ENCODE assay signal across 30 cellular contexts in the genomic region with DNA sequence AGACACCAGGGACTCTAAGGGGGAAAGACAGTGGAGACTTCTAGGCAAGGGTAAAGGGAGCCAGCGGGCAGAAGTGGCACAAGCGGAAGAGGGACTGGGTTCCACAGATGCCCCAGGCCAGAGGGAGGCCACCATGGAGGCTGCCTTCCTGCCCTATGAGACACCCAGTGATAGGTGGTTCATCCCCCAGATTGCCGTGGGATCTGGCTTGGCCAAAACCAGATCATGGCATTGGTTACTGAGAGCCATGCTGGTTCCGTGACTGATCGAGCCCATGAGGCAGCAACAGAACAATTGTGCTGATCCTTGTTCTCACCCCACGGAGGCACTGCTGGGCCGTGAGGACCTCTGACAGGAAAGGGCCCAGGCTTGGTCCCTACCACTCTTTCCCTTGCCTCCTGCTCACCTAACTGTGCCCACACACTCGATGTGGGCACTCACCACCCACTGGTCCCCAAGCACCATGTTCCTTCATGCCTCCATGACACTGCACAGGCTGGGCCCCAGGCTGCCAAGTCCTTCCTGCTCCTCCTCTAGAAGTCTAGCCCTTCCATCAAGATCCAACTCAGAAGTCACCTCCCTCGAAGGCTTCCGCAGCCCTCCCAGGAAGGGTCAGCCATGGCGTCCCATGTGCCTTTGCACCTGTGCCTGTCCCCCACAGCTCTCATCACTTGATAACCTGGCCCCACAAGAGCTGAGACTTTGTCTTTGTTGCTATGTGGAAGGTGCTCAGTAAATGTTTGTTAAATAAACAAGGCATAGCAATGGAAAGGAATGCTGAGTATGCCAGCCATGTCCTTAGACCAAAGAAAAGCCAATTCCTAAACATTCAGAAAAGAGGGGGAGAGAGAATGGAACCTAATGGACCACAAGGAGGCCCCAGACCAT. TPM values are rescaled to one million over a fixed set of nuclear protein-coding genes. Genes with fewer than 3 reads are reported as not detected.
DNase-seq lines count a peak whose midpoint lies in the region; ATAC-seq, FAIRE-seq and TF ChIP-seq lines count a peak whose summit lies in the region.
"Had no signal": no experiment of that assay in that cellular context is flagged by ENCODE, and none has a peak within 500 bp of the region (broad histone marks: within the 10 kb centered on the region; RNA-seq: fewer than 3 reads in every experiment).

No MANE protein-coding gene starts in this region.

- H2AK5ac ChIP-seq in neuronal stem cell (ENCODE audit: low read depth, low read length) = peak overlapping the region; percentile 59

- H3K18ac ChIP-seq in neuronal stem cell (ENCODE audit: low read length) = peak overlapping the region; percentile 82

- peak overlapping the region; percentile 77 for H3K14ac ChIP-seq in neuronal stem cell (ENCODE audit: low read length)

- H2AFZ ChIP-seq in neuronal stem cell (ENCODE audit: low read length) = no peak overlapping the region

- no peak overlapping the region for H2BK12ac ChIP-seq in neuronal stem cell (ENCODE audit: low read length)

- H3K4ac ChIP-seq in neuronal stem cell (ENCODE audit: low read length) = peak overlapping the region; percentile 56

- no peak overlapping the region for H3K4me3 ChIP-seq in A549
- H3K4me3 ChIP-seq in epithelial cell of proximal tubule (ENCODE audit: low read depth, low read length) = no peak overlapping the region
- peak overlapping the region in 1 of 2 donors; percentile 36 for H3K4me3 ChIP-seq in neuronal stem cell (ENCODE audit: low read length in 2 of 2)
- H3K4me3 ChIP-seq: BLaER1, breast epithelium, thoracic aorta had no signal

- H2BK120ac ChIP-seq in neuronal stem cell (ENCODE audit: low read depth, low read length) = peak overlapping the region; percentile 52

- H4K8ac ChIP-seq in neuronal stem cell (ENCODE audit: low read depth, low read length) = no peak overlapping the region

- H3K27ac ChIP-seq in A549 = no peak overlapping the region
- H3K27ac ChIP-seq in neuronal stem cell (replicated peaks; ENCODE audit: low read length) = no peak overlapping the region
- H3K27ac ChIP-seq: BLaER1, breast epithelium, RWPE1, thoracic aorta, WERI-Rb-1 had no signal

- H3K4me1 ChIP-seq in A549 (peaks cover 25% of the 10 kb centered on the region), neuronal stem cell (ENCODE audit: control insufficient read depth in 2 of 2, insufficient read depth in 1 of 2, low read depth in 1 of 2, low read length in 2 of 2) (peaks cover 0 to 12% of the 10 kb centered on the region in 2 donors)
- H3K4me1 ChIP-seq: BLaER1, breast epithelium had no signal

- no peak overlapping the region for H2BK5ac ChIP-seq in neuronal stem cell (ENCODE audit: low read length)

- no peak overlapping the region for H3K9ac ChIP-seq in neuronal stem cell (ENCODE audit: low read depth, low read length, poor library complexity)
- H3K9ac ChIP-seq: BLaER1 had no signal

- WGBS in A549 (ENCODE audit: missing lambda C conversion rate) = 86% methylated on average over 11 of the region's 11 CpGs
- no CpG with 5 or more reads among the region's 11 CpGs for WGBS in neuronal stem cell (ENCODE audit: extremely low coverage in 2 of 2, insufficient read length in 2 of 2, insufficient replicate concordance in 1 of 2), 2 donors

- H2BK15ac ChIP-seq in neuronal stem cell (ENCODE audit: low read length) = peak overlapping the region; percentile 82

- no peaks in the 10 kb centered on the region for H3K9me3 Mint-ChIP-seq in HFFc6
- H3K9me3 Mint-ChIP-seq in osteocyte (ENCODE audit: unreplicated experiment) = no peaks in the 10 kb centered on the region
- H3K9me3 Mint-ChIP-seq: activated T-helper 2 cell treated with anti-CD3 and anti-CD28 coated beads, Interferon-gamma antibody, Interleukin-2, Interleukin-4, amounts not matched to agents 10 μg/mL and 5 μg/mL and 100 μg/mL, durations not matched to agents 14 hours and 24 hours and 36 hours; T-helper 2 cell treated with Interferon-gamma antibody and Interleukin-4, amounts not matched to agents 5 μg/mL and 100 μg/mL, for 36 hours had no signal

- no peak overlapping the region for H3K4me3 Mint-ChIP-seq in HFFc6
- no peak overlapping the region for H3K4me3 Mint-ChIP-seq in osteocyte (ENCODE audit: unreplicated experiment)
- H3K4me3 Mint-ChIP-seq: T-helper 2 cell treated with Interferon-gamma antibody and Interleukin-4, amounts not matched to agents 5 μg/mL and 100 μg/mL, for 36 hours had no signal

- H3K4me2 ChIP-seq in A549 (0 out of 3 replicates have a peak overlapping the region, but pooled peaks have one; percentile 11), neuronal stem cell (ENCODE audit: insufficient read depth, low read length, poor library complexity, severe bottlenecking) (no peak overlapping the region)
- H3K4me2 ChIP-seq: BLaER1 had no signal

- DNase-seq in A549 (ENCODE audit: low read depth in 1 of 2, low spot score in 1 of 2) (peak in 1 of 2 experiments; percentile 41), HFFc6 (peak; percentile 23), epithelial cell of proximal tubule (ENCODE audit: low read depth) (no peak), neuronal stem cell (ENCODE audit: low spot score) (no peak), osteocyte (ENCODE audit: extremely low spot score, unreplicated experiment) (no peak)
- DNase-seq: activated CD8-positive, alpha-beta memory T cell treated with anti-CD3 and anti-CD28 coated beads, Interleukin-2, amount 50 U/mL, for 48 hours; cortex of kidney; left colon; NCI-H1694; stimulated activated CD4-positive, alpha-beta T cell treated with anti-CD3 and anti-CD28 coated beads, Interleukin-2, amount 100 ng/mL, for 48 hours; stimulated activated naive CD4-positive, alpha-beta T cell; WERI-Rb-1 had no signal

- TF ChIP-seq POLR2A in A549 (IDR thresholded peaks at IDR 0.05; ENCODE audit: low read length) = 0 out of 2 replicates have a peak, but pooled peaks have one; percentile 11

- peak overlapping the region; percentile 16 for H3K23ac ChIP-seq in neuronal stem cell (ENCODE audit: low read depth, low read length, poor library complexity)

- H3K9me3 ChIP-seq in A549 (no peaks in the 10 kb centered on the region), neuronal stem cell (replicated peaks in 1 of 2; ENCODE audit: control insufficient read depth in 2 of 2, insufficient read depth in 1 of 2, low read depth in 1 of 2, low read length in 2 of 2) (no peaks in the 10 kb centered on the region)
- H3K9me3 ChIP-seq: BLaER1, breast epithelium, thoracic aorta had no signal

- ATAC-seq in A549 = peak in 1 of 2 experiments; percentile 45; a peak in 3 of 6 replicates
- no peak for ATAC-seq in HG03097 (IDR thresholded peaks at IDR 0.05; ENCODE audit: low FRiP score, unreplicated experiment)
- ATAC-seq in HG02571 (IDR thresholded peaks at IDR 0.05; ENCODE audit: unreplicated experiment) = no peak
- ATAC-seq in HG03565 (IDR thresholded peaks at IDR 0.05; ENCODE audit: unreplicated experiment) = no peak
- ATAC-seq: HCT116, left colon, SK-N-SH treated with all-trans-retinoic acid at 6 μM for 48 hours had no signal

- H4K91ac ChIP-seq in neuronal stem cell (ENCODE audit: low read depth, low read length, poor library complexity) = no peak overlapping the region

- TF ChIP-seq RAD21 in A549 (conservative IDR thresholded peaks at IDR 0.05 in 1 of 2, IDR thresholded peaks at IDR 0.05 in 1 of 2) = no peak

- H3K36me3 Mint-ChIP-seq in HFFc6 (ENCODE audit: low read depth) (no peaks in the 10 kb centered on the region), osteocyte (ENCODE audit: unreplicated experiment) (no peaks in the 10 kb centered on the region)

- H3K27me3 Mint-ChIP-seq in HFFc6 (ENCODE audit: insufficient read depth) = peaks cover 5% of the 10 kb centered on the region
- peaks cover 12% of the 10 kb centered on the region for H3K27me3 Mint-ChIP-seq in osteocyte (ENCODE audit: unreplicated experiment)

- TF ChIP-seq CTCF in A549 (IDR thresholded peaks at IDR 0.05) (no peak), HFFc6 (IDR thresholded peaks at IDR 0.05) (no peak), epithelial cell of proximal tubule (conservative IDR thresholded peaks at IDR 0.05; ENCODE audit: low read depth, low read length) (peak; percentile 3), osteocyte (IDR thresholded peaks at IDR 0.05) (no peak)

- H3K27me3 ChIP-seq in neuronal stem cell (ENCODE audit: control insufficient read depth in 3 of 3, insufficient read depth in 3 of 3, low read depth in 1 of 3, low read length in 3 of 3) = no peaks in the 10 kb centered on the region
- H3K27me3 ChIP-seq: BLaER1, breast epithelium had no signal

- H3K27ac Mint-ChIP-seq in HFFc6 (peak overlapping the region; percentile 57; the same call in 1 of the 2 replicates), osteocyte (ENCODE audit: unreplicated experiment) (no peak overlapping the region)
- H3K27ac Mint-ChIP-seq: activated T-helper 2 cell treated with anti-CD3 and anti-CD28 coated beads, Interferon-gamma antibody, Interleukin-2, Interleukin-4, amounts not matched to agents 10 μg/mL and 5 μg/mL and 100 μg/mL, durations not matched to agents 14 hours and 24 hours and 36 hours; T-helper 2 cell treated with Interferon-gamma antibody and Interleukin-4, amounts not matched to agents 5 μg/mL and 100 μg/mL, for 36 hours had no signal

- POLR2A ChIA-PET in A549 (lab: Yijun Ruan, JAX) = no interaction called here

- CTCF ChIA-PET in A549 (lab: Yijun Ruan, JAX) = interaction anchor here (0.6 to 1.1 kb wide), 4 partner anchors 10 to 458 kb away, joined by 3 to 4 read pairs (median 3); no protein-coding TSS in a partner anchor

- no peak for FAIRE-seq in A549 (lab: Jason Lieb, UNC)
- FAIRE-seq: GM18507 had no signal

- no peak for TF ChIP-seq EP300 in A549 (IDR thresholded peaks at IDR 0.05)

- H3K4me1 Mint-ChIP-seq in HFFc6 (ENCODE audit: low read depth) (peaks cover 38% of the 10 kb centered on the region), osteocyte (ENCODE audit: unreplicated experiment) (no peaks in the 10 kb centered on the region)

- no peaks in the 10 kb centered on the region for H3K36me3 ChIP-seq in neuronal stem cell (replicated peaks in 1 of 2; ENCODE audit: control insufficient read depth in 2 of 2, insufficient read depth in 2 of 2, low read length in 2 of 2)
- H3K36me3 ChIP-seq: BLaER1, breast epithelium, thoracic aorta, WERI-Rb-1 had no signal

- no peaks in the 10 kb centered on the region for H3K79me1 ChIP-seq in neuronal stem cell (ENCODE audit: low read depth, low read length)

RNA-seq across cellular contexts. Expression of gene KRT79, which starts 7.3 kb away (rescaled TPM):
- polyA plus RNA-seq in A549 (2011; rRNA removed) = 0.05 and 0.07 TPM in 2 replicates
- polyA plus RNA-seq in A549 (2012; cell fraction: cytosol; rRNA removed) = 0.04 and 0.07 TPM in 2 replicates
- polyA plus RNA-seq in A549 (2012; cell fraction: nucleus; rRNA removed) = 0.12 and 0.47 TPM in 2 replicates
- polyA plus RNA-seq in A549 (2017; fragmentation: RNase III; extraction: RNeasy Plus Mini Kit Qiagen cat#74134 plus additional on column Dnase treatment) = 0.08 TPM in 1 of 3 replicates, not detected in the others
- 0.29 TPM in 1 of 2 replicates, not detected in the other for polyA minus RNA-seq in A549 (2011; rRNA and poly(A)+ RNA removed)
- not detected for total RNA-seq in HFFc6 (2021; fragmentation: NEBNext Ultra II Directional; extraction: Animal tissue kit (Norgen Biotek cat#: 25700))
- 0.07 TPM in 1 of 2 replicates, not detected in the other for total RNA-seq in epithelial cell of proximal tubule
- not detected for polyA plus RNA-seq in neuronal stem cell (2013, experiment 1 of 2)
- not detected for polyA plus RNA-seq in neuronal stem cell (2013, experiment 2 of 2)
- total RNA-seq in osteocyte = not detected in 2 replicates
- total RNA-seq: A673; activated T-helper 2 cell treated with anti-CD3 and anti-CD28 coated beads, Interferon-gamma antibody, Interleukin-2, Interleukin-4, amounts not matched to agents 10 μg/mL and 5 μg/mL and 100 μg/mL, durations not matched to agents 14 hours and 24 hours and 36 hours; left colon; mononuclear cell; pulmonary artery endothelial cell; thoracic aorta had no signal
- polyA plus RNA-seq: neural cell had no signal

RNA-seq across cellular contexts. Expression of gene KRT4, which starts 12.9 kb away (rescaled TPM):
- polyA plus RNA-seq in A549 (2011; rRNA removed) (12.7 and 12.8 TPM in 2 replicates), A549 (2017; fragmentation: RNase III; extraction: RNeasy Plus Mini Kit Qiagen cat#74134 plus additional on column Dnase treatment) (2.1 to 3.2 TPM (median 2.8 TPM) in 3 replicates)
- 10.2 and 10.3 TPM in 2 replicates for polyA plus RNA-seq in A549 (2012; cell fraction: cytosol; rRNA removed)
- polyA plus RNA-seq in A549 (2012; cell fraction: nucleus; rRNA removed) = 10.0 and 11.4 TPM in 2 replicates
- 13.4 and 14.5 TPM in 2 replicates for polyA minus RNA-seq in A549 (2011; rRNA and poly(A)+ RNA removed)
- under 1 TPM in 4 of 6 experiments, not detected in 2; 0.18 to 0.31 (median 0.30) TPM for total RNA-seq in HFFc6 (2021; fragmentation: NEBNext Ultra II Directional; extraction: Animal tissue kit (Norgen Biotek cat#: 25700))
- total RNA-seq in epithelial cell of proximal tubule (not detected in 2 replicates), osteocyte (not detected in 2 replicates)
- polyA plus RNA-seq in neuronal stem cell (2013, experiment 1 of 2) = not detected
- not detected for polyA plus RNA-seq in neuronal stem cell (2013, experiment 2 of 2)
- total RNA-seq: A673; activated T-helper 2 cell treated with anti-CD3 and anti-CD28 coated beads, Interferon-gamma antibody, Interleukin-2, Interleukin-4, amounts not matched to agents 10 μg/mL and 5 μg/mL and 100 μg/mL, durations not matched to agents 14 hours and 24 hours and 36 hours; HT1080; left colon; mononuclear cell; pulmonary artery endothelial cell; thoracic aorta had no signal
- polyA plus RNA-seq: neural cell had no signal

RNA-seq across cellular contexts. Expression of gene KRT78, which starts 21.9 kb away (rescaled TPM):
- 0.09 TPM in 1 of 2 replicates, not detected in the other for polyA plus RNA-seq in A549 (2011; rRNA removed)
- 0.03 TPM in 2 replicates for polyA plus RNA-seq in A549 (2012; cell fraction: cytosol; rRNA removed)
- 0.20 and 0.29 TPM in 2 replicates for polyA plus RNA-seq in A549 (2012; cell fraction: nucleus; rRNA removed)
- 0.12 TPM in 2 of 3 replicates, not detected in the other for polyA plus RNA-seq in A549 (2017; fragmentation: RNase III; extraction: RNeasy Plus Mini Kit Qiagen cat#74134 plus additional on column Dnase treatment)
- polyA minus RNA-seq in A549 (2011; rRNA and poly(A)+ RNA removed) = 0.17 TPM in 1 of 2 replicates, not detected in the other
- under 1 TPM in 1 of 6 experiments, not detected in 5; 0.30 TPM for total RNA-seq in HFFc6 (2021; fragmentation: NEBNext Ultra II Directional; extraction: Animal tissue kit (Norgen Biotek cat#: 25700))
- not detected in 2 replicates for total RNA-seq in epithelial cell of proximal tubule
- not detected for polyA plus RNA-seq in neuronal stem cell (2013, experiment 1 of 2)
- polyA plus RNA-seq in neuronal stem cell (2013, experiment 2 of 2) = not detected
- not detected in 2 replicates for total RNA-seq in osteocyte
- total RNA-seq: A673; activated T-helper 2 cell treated with anti-CD3 and anti-CD28 coated beads, Interferon-gamma antibody, Interleukin-2, Interleukin-4, amounts not matched to agents 10 μg/mL and 5 μg/mL and 100 μg/mL, durations not matched to agents 14 hours and 24 hours and 36 hours; HT1080; left colon; mononuclear cell; pulmonary artery endothelial cell; thoracic aorta had no signal
- polyA plus RNA-seq: neural cell had no signal

RNA-seq across cellular contexts. Expression of gene KRT3, which starts 30.9 kb away (rescaled TPM):
- polyA plus RNA-seq in A549 (2011; rRNA removed) (0.04 and 0.07 TPM in 2 replicates), A549 (2017; fragmentation: RNase III; extraction: RNeasy Plus Mini Kit Qiagen cat#74134 plus additional on column Dnase treatment) (0.06 to 0.07 TPM in 2 of 3 replicates, not detected in the other)
- 0.03 TPM in 2 replicates for polyA plus RNA-seq in A549 (2012; cell fraction: cytosol; rRNA removed)
- 0.16 and 0.17 TPM in 2 replicates for polyA plus RNA-seq in A549 (2012; cell fraction: nucleus; rRNA removed)
- polyA minus RNA-seq in A549 (2011; rRNA and poly(A)+ RNA removed) = not detected in 2 replicates
- total RNA-seq in HFFc6 (2021; fragmentation: NEBNext Ultra II Directional; extraction: Animal tissue kit (Norgen Biotek cat#: 25700)) = not detected
- total RNA-seq in epithelial cell of proximal tubule (0.06 TPM in 1 of 2 replicates, not detected in the other), osteocyte (not detected in 2 replicates)
- polyA plus RNA-seq in neuronal stem cell (2013, experiment 1 of 2) = not detected
- not detected for polyA plus RNA-seq in neuronal stem cell (2013, experiment 2 of 2)
- total RNA-seq: A673; activated T-helper 2 cell treated with anti-CD3 and anti-CD28 coated beads, Interferon-gamma antibody, Interleukin-2, Interleukin-4, amounts not matched to agents 10 μg/mL and 5 μg/mL and 100 μg/mL, durations not matched to agents 14 hours and 24 hours and 36 hours; breast epithelium; left colon; mononuclear cell; pulmonary artery endothelial cell; thoracic aorta had no signal
- polyA plus RNA-seq: adipose tissue, neural cell had no signal

RNA-seq across cellular contexts. Expression of gene KRT76, which starts 49.7 kb away (rescaled TPM):
- not detected in 2 replicates for polyA plus RNA-seq in A549 (2011; rRNA removed)
- not detected in 2 replicates for polyA plus RNA-seq in A549 (2012; cell fraction: cytosol; rRNA removed)
- polyA plus RNA-seq in A549 (2012; cell fraction: nucleus; rRNA removed) = 0.02 TPM in 1 of 2 replicates, not detected in the other
- not detected in 3 replicates for polyA plus RNA-seq in A549 (2017; fragmentation: RNase III; extraction: RNeasy Plus Mini Kit Qiagen cat#74134 plus additional on column Dnase treatment)
- not detected in 2 replicates for polyA minus RNA-seq in A549 (2011; rRNA and poly(A)+ RNA removed)
- total RNA-seq in HFFc6 (2021; fragmentation: NEBNext Ultra II Directional; extraction: Animal tissue kit (Norgen Biotek cat#: 25700)) = not detected
- total RNA-seq in epithelial cell of proximal tubule = not detected in 2 replicates
- not detected for polyA plus RNA-seq in neuronal stem cell (2013, experiment 1 of 2)
- not detected for polyA plus RNA-seq in neuronal stem cell (2013, experiment 2 of 2)
- total RNA-seq in osteocyte = not detected in 2 replicates
- total RNA-seq: A673; activated T-helper 2 cell treated with anti-CD3 and anti-CD28 coated beads, Interferon-gamma antibody, Interleukin-2, Interleukin-4, amounts not matched to agents 10 μg/mL and 5 μg/mL and 100 μg/mL, durations not matched to agents 14 hours and 24 hours and 36 hours; breast epithelium; HT1080; left colon; mononuclear cell; pulmonary artery endothelial cell; thoracic aorta had no signal
- polyA plus RNA-seq: adipose tissue, neural cell had no signal
